ENCODE assay signal across 1 cellular context in the genomic region with DNA sequence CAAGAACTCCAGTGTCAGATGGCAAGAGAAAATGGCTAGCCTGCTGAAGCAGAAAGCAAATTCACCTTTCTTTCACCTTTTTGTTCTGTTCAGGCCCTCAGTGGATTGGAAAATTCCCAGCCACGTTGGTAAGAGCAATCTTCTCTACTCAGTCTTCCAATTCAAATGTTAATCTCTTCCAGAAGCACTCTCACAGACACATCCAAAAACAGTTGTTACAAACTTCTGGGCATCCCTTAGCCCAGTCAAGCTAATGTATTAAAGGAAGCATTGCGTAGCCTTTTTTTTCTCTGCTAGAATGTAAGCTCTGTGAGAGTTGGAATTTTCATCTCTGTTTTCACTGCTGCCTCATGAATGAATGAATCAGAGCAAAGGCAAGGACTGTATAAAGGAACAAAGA.
TF ChIP-seq lines count a peak whose summit lies in the region.

No MANE protein-coding gene starts in this region.

TF ChIP-seq in GM23338, 12 proteins besides CTCF, POLR2A, EP300 and RAD21 (continued from another document):
- TF ChIP-seq REST (IDR thresholded peaks at IDR 0.05; ENCODE audit: unreplicated experiment) (no peak), NANOG (IDR thresholded peaks at IDR 0.05; ENCODE audit: borderline replicate concordance) (no peak), ETS1 (IDR thresholded peaks at IDR 0.05) (no peak), ZNF114 (CRISPR knock-in tag; IDR thresholded peaks at IDR 0.05) (no peak), EZH2 (IDR thresholded peaks at IDR 0.05; ENCODE audit: low read depth, unreplicated experiment) (no peak), POLR2AphosphoS5 (IDR thresholded peaks at IDR 0.05; ENCODE audit: low read depth) (no peak)
- TF ChIP-seq, protein P1, sequence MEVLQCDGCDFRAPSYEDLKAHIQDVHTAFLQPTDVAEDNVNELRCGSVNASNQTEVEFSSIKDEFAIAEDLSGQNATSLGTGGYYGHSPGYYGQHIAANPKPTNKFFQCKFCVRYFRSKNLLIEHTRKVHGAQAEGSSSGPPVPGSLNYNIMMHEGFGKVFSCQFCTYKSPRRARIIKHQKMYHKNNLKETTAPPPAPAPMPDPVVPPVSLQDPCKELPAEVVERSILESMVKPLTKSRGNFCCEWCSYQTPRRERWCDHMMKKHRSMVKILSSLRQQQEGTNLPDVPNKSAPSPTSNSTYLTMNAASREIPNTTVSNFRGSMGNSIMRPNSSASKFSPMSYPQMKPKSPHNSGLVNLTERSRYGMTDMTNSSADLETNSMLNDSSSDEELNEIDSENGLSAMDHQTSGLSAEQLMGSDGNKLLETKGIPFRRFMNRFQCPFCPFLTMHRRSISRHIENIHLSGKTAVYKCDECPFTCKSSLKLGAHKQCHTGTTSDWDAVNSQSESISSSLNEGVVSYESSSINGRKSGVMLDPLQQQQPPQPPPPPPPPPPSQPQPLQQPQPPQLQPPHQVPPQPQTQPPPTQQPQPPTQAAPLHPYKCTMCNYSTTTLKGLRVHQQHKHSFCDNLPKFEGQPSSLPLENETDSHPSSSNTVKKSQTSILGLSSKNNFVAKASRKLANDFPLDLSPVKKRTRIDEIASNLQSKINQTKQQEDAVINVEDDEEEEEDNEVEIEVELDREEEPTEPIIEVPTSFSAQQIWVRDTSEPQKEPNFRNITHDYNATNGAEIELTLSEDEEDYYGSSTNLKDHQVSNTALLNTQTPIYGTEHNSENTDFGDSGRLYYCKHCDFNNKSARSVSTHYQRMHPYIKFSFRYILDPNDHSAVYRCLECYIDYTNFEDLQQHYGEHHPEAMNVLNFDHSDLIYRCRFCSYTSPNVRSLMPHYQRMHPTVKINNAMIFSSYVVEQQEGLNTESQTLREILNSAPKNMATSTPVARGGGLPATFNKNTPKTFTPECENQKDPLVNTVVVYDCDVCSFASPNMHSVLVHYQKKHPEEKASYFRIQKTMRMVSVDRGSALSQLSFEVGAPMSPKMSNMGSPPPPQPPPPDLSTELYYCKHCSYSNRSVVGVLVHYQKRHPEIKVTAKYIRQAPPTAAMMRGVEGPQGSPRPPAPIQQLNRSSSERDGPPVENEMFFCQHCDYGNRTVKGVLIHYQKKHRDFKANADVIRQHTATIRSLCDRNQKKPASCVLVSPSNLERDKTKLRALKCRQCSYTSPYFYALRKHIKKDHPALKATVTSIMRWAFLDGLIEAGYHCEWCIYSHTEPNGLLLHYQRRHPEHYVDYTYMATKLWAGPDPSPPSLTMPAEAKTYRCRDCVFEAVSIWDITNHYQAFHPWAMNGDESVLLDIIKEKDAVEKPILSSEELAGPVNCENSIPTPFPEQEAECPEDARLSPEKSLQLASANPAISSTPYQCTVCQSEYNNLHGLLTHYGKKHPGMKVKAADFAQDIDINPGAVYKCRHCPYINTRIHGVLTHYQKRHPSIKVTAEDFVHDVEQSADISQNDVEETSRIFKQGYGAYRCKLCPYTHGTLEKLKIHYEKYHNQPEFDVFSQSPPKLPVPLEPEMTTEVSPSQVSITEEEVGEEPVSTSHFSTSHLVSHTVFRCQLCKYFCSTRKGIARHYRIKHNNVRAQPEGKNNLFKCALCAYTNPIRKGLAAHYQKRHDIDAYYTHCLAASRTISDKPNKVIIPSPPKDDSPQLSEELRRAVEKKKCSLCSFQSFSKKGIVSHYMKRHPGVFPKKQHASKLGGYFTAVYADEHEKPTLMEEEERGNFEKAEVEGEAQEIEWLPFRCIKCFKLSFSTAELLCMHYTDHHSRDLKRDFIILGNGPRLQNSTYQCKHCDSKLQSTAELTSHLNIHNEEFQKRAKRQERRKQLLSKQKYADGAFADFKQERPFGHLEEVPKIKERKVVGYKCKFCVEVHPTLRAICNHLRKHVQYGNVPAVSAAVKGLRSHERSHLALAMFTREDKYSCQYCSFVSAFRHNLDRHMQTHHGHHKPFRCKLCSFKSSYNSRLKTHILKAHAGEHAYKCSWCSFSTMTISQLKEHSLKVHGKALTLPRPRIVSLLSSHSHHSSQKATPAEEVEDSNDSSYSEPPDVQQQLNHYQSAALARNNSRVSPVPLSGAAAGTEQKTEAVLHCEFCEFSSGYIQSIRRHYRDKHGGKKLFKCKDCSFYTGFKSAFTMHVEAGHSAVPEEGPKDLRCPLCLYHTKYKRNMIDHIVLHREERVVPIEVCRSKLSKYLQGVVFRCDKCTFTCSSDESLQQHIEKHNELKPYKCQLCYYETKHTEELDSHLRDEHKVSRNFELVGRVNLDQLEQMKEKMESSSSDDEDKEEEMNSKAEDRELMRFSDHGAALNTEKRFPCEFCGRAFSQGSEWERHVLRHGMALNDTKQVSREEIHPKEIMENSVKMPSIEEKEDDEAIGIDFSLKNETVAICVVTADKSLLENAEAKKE (CRISPR knock-in tag; IDR thresholded peaks at IDR 0.05): no peak
